11 cellular contexts compared by ENCODE assay signal in genomic region chr2:19350678-19351401, GRCh38. TPM values are rescaled to one million over a fixed set of nuclear protein-coding genes. Genes with fewer than 3 reads are reported as not detected.
DNase-seq lines count a peak whose midpoint lies in the region; ATAC-seq and TF ChIP-seq lines count a peak whose summit lies in the region.
"Had no signal": no experiment of that assay in that cellular context is flagged by ENCODE, and none has a peak within 500 bp of the region (broad histone marks: within the 10 kb centered on the region; RNA-seq: fewer than 3 reads in every experiment).

No MANE protein-coding gene starts in this region.

- peak overlapping the region in 2 of 7 donors; percentile 40 to 50 for H3K27ac Mint-ChIP-seq in CD14-positive monocyte
- H3K27ac Mint-ChIP-seq in dendritic cell treated with granulocyte-macrophage colony-stimulating factor and Interleukin-4, amounts not matched to agents 40 ng/mL and 50 ng/mL, for 4 days = no peak overlapping the region
- H3K27ac Mint-ChIP-seq in neural progenitor cell = no peak overlapping the region

- peak overlapping the region; percentile 48 to 90 for H3K4me3 Mint-ChIP-seq in CD14-positive monocyte
- peak overlapping the region; percentile 44 for H3K4me3 Mint-ChIP-seq in dendritic cell treated with granulocyte-macrophage colony-stimulating factor and Interleukin-4, amounts not matched to agents 40 ng/mL and 50 ng/mL, for 4 days
- H3K4me3 Mint-ChIP-seq in neural progenitor cell = peak overlapping the region; percentile 83

- no peak overlapping the region for H3K9ac ChIP-seq in neural progenitor cell

- no peaks in the 10 kb centered on the region for H3K36me3 ChIP-seq in neural progenitor cell
- H3K36me3 ChIP-seq: neutrophil had no signal

- peak overlapping the region; percentile 89 for H2AFZ ChIP-seq in neural progenitor cell (replicated peaks)

- H3K4me1 Mint-ChIP-seq in CD14-positive monocyte (peaks cover 39% of the 10 kb centered on the region), neural progenitor cell (peaks cover 24% of the 10 kb centered on the region)
- H3K4me1 Mint-ChIP-seq in dendritic cell treated with granulocyte-macrophage colony-stimulating factor and Interleukin-4, amounts not matched to agents 40 ng/mL and 50 ng/mL, for 4 days (ENCODE audit: low read depth) = peaks cover 39% of the 10 kb centered on the region

- TF ChIP-seq CTCF in CD14-positive monocyte (IDR thresholded peaks at IDR 0.05) (no peak), neural progenitor cell (IDR thresholded peaks at IDR 0.05) (no peak)

- no peak for DNase-seq in CD14-positive monocyte (ENCODE audit: low spot score)
- peak; percentile 34 for DNase-seq in HuH-7 (ENCODE audit: low spot score)
- no peak for DNase-seq in neural progenitor cell (ENCODE audit: low spot score)
- DNase-seq in cerebellum (ENCODE audit: low spot score) = no peak
- DNase-seq: DMS 273 treated with DMSO at 0.1 percent for 48 hours, NCI-H526 treated with DMSO at 0.1 percent for 48 hours had no signal

- peaks cover 13% of the 10 kb centered on the region in 2 donors for H3K36me3 Mint-ChIP-seq in CD14-positive monocyte
- peaks cover 11% of the 10 kb centered on the region for H3K36me3 Mint-ChIP-seq in dendritic cell treated with granulocyte-macrophage colony-stimulating factor and Interleukin-4, amounts not matched to agents 40 ng/mL and 50 ng/mL, for 4 days (ENCODE audit: low read depth)
- H3K36me3 Mint-ChIP-seq in neural progenitor cell = peaks cover 2% of the 10 kb centered on the region

- peaks cover 10% of the 10 kb centered on the region for H3F3A ChIP-seq in neural progenitor cell (ENCODE audit: low read depth)

- peaks cover 68% of the 10 kb centered on the region for H4K20me1 ChIP-seq in neural progenitor cell (ENCODE audit: low read depth)

- intact Hi-C loops in CD14-positive monocyte (cut with micrococcal nuclease) = loop anchor here in 1 of 2 donors (10.0 kb wide), 1 partner anchor 1314 kb away; the partner anchor contains the start of gene GDF7
- intact Hi-C loops in dendritic cell treated with granulocyte-macrophage colony-stimulating factor and Interleukin-4, amounts not matched to agents 40 ng/mL and 50 ng/mL, for 4 days (cut with micrococcal nuclease) = loop anchor here (1.0 to 5.0 kb wide), 2 partner anchors 11 to 511 kb away; no protein-coding TSS in a partner anchor

- peak overlapping the region; percentile 49 for H3K4me3 ChIP-seq in neural progenitor cell

- H3K27me3 ChIP-seq in neural progenitor cell = peaks cover 76% of the 10 kb centered on the region

- H3K27ac ChIP-seq in neural progenitor cell = no peak overlapping the region
- H3K27ac ChIP-seq: neutrophil had no signal

- H3K4me2 ChIP-seq in neural progenitor cell = peak overlapping the region; percentile 87

- peaks cover 6% of the 10 kb centered on the region for H3K79me2 ChIP-seq in neural progenitor cell (ENCODE audit: low read depth)

- H3K4me1 ChIP-seq in neural progenitor cell = peaks cover 17% of the 10 kb centered on the region

- ATAC-seq in GM21447 (IDR thresholded peaks at IDR 0.05; ENCODE audit: unreplicated experiment) (no peak), HG03439 (IDR thresholded peaks at IDR 0.05; ENCODE audit: unreplicated experiment) (no peak), GM18511 (IDR thresholded peaks at IDR 0.05; ENCODE audit: unreplicated experiment) (no peak)

- H3K9me3 Mint-ChIP-seq in CD14-positive monocyte (peaks cover 2 to 37% (median 24%) of the 10 kb centered on the region in 7 donors), neural progenitor cell (peaks cover 17% of the 10 kb centered on the region)
- no peaks in the 10 kb centered on the region for H3K9me3 Mint-ChIP-seq in dendritic cell treated with granulocyte-macrophage colony-stimulating factor and Interleukin-4, amounts not matched to agents 40 ng/mL and 50 ng/mL, for 4 days

- peaks cover 67 to 76% (median 75%) of the 10 kb centered on the region in 3 donors for H3K27me3 Mint-ChIP-seq in CD14-positive monocyte (ENCODE audit: low read depth in 3 of 3)
- H3K27me3 Mint-ChIP-seq in dendritic cell treated with granulocyte-macrophage colony-stimulating factor and Interleukin-4, amounts not matched to agents 40 ng/mL and 50 ng/mL, for 4 days = peaks cover 74% of the 10 kb centered on the region
- H3K27me3 Mint-ChIP-seq in neural progenitor cell (ENCODE audit: insufficient read depth, low read depth) = peaks cover 71% of the 10 kb centered on the region

- H3K9me3 ChIP-seq in neural progenitor cell (ENCODE audit: low read depth) = no peaks in the 10 kb centered on the region
- H3K9me3 ChIP-seq: neutrophil had no signal

RNA-seq across cellular contexts. Expression of gene OSR1, which starts 7.6 kb away (rescaled TPM):
- polyA plus RNA-seq in CD14-positive monocyte = not detected
- not detected in 2 replicates for total RNA-seq in neural progenitor cell (ENCODE audit: low replicate concordance)
- 8.7 TPM for total RNA-seq in cerebellum
